19 cellular contexts compared by ENCODE assay signal in genomic region chr3:31055757-31056156, GRCh38.
DNase-seq lines count a peak whose midpoint lies in the region; ATAC-seq and TF ChIP-seq lines count a peak whose summit lies in the region.
"Had no signal": no experiment of that assay in that cellular context is flagged by ENCODE, and none has a peak within 500 bp of the region (broad histone marks: within the 10 kb centered on the region; RNA-seq: fewer than 3 reads in every experiment).

No MANE protein-coding gene starts in this region.

- no peak overlapping the region for H3K18ac ChIP-seq in trophoblast cell (ENCODE audit: low read length)

- H4K8ac ChIP-seq in trophoblast cell (ENCODE audit: low read depth, low read length) = no peak overlapping the region

- H3K4ac ChIP-seq in trophoblast cell (ENCODE audit: low read depth, low read length) = no peak overlapping the region

- POLR2A ChIA-PET in WTC11 (lab: Charles Lee) = no interaction called here

- H2AFZ ChIP-seq in DND-41 (ENCODE audit: low read depth, low read length) (no peak overlapping the region), trophoblast cell (ENCODE audit: insufficient read depth, low read length, poor library complexity) (no peak overlapping the region)
- H2AFZ ChIP-seq: GM23248 had no signal

- no peak overlapping the region for H4K12ac ChIP-seq in trophoblast cell (ENCODE audit: low read depth, low read length)

- peaks cover 32% of the 10 kb centered on the region for H3K9me3 ChIP-seq in DND-41 (ENCODE audit: insufficient read depth, low read length, severe bottlenecking)
- no peaks in the 10 kb centered on the region for H3K9me3 ChIP-seq in trophoblast cell (ENCODE audit: insufficient read depth, low read depth, low read length)
- peaks cover 2 to 17% (median 4%) of the 10 kb centered on the region in 3 donors for H3K9me3 ChIP-seq in tibial artery

- no peak for TF ChIP-seq POLR2A in NB4 (IDR thresholded peaks at IDR 0.05; ENCODE audit: extremely low read depth, insufficient read length)

- H3K27ac Mint-ChIP-seq in WTC11 = no peak overlapping the region
- no peak overlapping the region for H3K27ac Mint-ChIP-seq in CD14-positive monocyte
- H3K27ac Mint-ChIP-seq: B cell; CD4-positive, alpha-beta T cell; CD8-positive, alpha-beta memory T cell; H9 had no signal

- peaks cover 12% of the 10 kb centered on the region for H3K4me1 Mint-ChIP-seq in WTC11
- peaks cover 2% of the 10 kb centered on the region for H3K4me1 Mint-ChIP-seq in CD14-positive monocyte
- H3K4me1 Mint-ChIP-seq: B cell; CD8-positive, alpha-beta memory T cell had no signal

- H3K79me1 ChIP-seq in trophoblast cell (ENCODE audit: low read length) = no peaks in the 10 kb centered on the region

- H2BK120ac ChIP-seq in trophoblast cell (ENCODE audit: insufficient read depth, low read length, poor library complexity) = no peak overlapping the region

- H3K9me3 Mint-ChIP-seq in WTC11 = peaks cover 65% of the 10 kb centered on the region
- H3K9me3 Mint-ChIP-seq in CD14-positive monocyte = peaks cover 2 to 18% (median 11%) of the 10 kb centered on the region in 7 donors

- H2BK12ac ChIP-seq in trophoblast cell (ENCODE audit: low read length) = no peak overlapping the region

- H3K27me3 ChIP-seq in DND-41 (ENCODE audit: insufficient read depth, low read length, poor library complexity) (no peaks in the 10 kb centered on the region), trophoblast cell (ENCODE audit: insufficient read depth, low read length) (no peaks in the 10 kb centered on the region), tibial artery (no peaks in the 10 kb centered on the region)
- H3K27me3 ChIP-seq: BLaER1 had no signal

- no peak overlapping the region for H2BK5ac ChIP-seq in trophoblast cell (ENCODE audit: low read depth, low read length, poor library complexity)

- WGBS in trophoblast cell (ENCODE audit: extremely low coverage, insufficient coverage, insufficient read length) = no CpG with 5 or more reads among the region's 2 CpGs

- no peak overlapping the region for H3K4me3 Mint-ChIP-seq in WTC11
- no peak overlapping the region for H3K4me3 Mint-ChIP-seq in CD14-positive monocyte
- H3K4me3 Mint-ChIP-seq: B cell; CD4-positive, alpha-beta T cell; CD8-positive, alpha-beta memory T cell; H9 had no signal

- intact Hi-C loops in tibial artery (cut with DNase I; ENCODE audit: low total_unique reads) (no loop called here), CD14-positive monocyte (cut with micrococcal nuclease) (no loop called here)

- H3K36me3 ChIP-seq in DND-41 (ENCODE audit: insufficient read depth, low read length) (no peaks in the 10 kb centered on the region), trophoblast cell (ENCODE audit: control insufficient read depth in 1 of 2, insufficient read depth in 2 of 2, low read length in 2 of 2) (peaks cover 0 to 2% of the 10 kb centered on the region in 2 experiments), tibial artery (no peaks in the 10 kb centered on the region)
- H3K36me3 ChIP-seq: BLaER1 had no signal

- H3K9ac ChIP-seq in DND-41 (ENCODE audit: low read depth, low read length) (no peak overlapping the region), trophoblast cell (ENCODE audit: low read length) (no peak overlapping the region)
- H3K9ac ChIP-seq: BLaER1, GM23248 had no signal

- H3K4me3 ChIP-seq in DND-41 (ENCODE audit: low read depth in 1 of 2, low read length in 2 of 2) = no peak overlapping the region
- H3K4me3 ChIP-seq in NB4 (ENCODE audit: low read depth, low read length) = no peak overlapping the region
- H3K4me3 ChIP-seq in trophoblast cell (ENCODE audit: low read depth, low read length) = no peak overlapping the region
- H3K4me3 ChIP-seq in tibial artery = no peak overlapping the region
- H3K4me3 ChIP-seq: BLaER1, GM23248 had no signal

- H3K79me2 ChIP-seq in DND-41 (ENCODE audit: insufficient read depth, low read length) = no peaks in the 10 kb centered on the region
- no peaks in the 10 kb centered on the region for H3K79me2 ChIP-seq in trophoblast cell (ENCODE audit: control insufficient read depth, insufficient read depth, low read length, poor library complexity)

- H3K4me1 ChIP-seq in DND-41 (ENCODE audit: insufficient read depth, low read length) (peaks cover 58% of the 10 kb centered on the region), trophoblast cell (ENCODE audit: control insufficient read depth in 1 of 2, insufficient read depth in 2 of 2, low read length in 2 of 2) (peaks cover 2% of the 10 kb centered on the region in 2 experiments), tibial artery (no peaks in the 10 kb centered on the region)
- H3K4me1 ChIP-seq: BLaER1 had no signal

- H3K27ac ChIP-seq in DND-41 (ENCODE audit: low read length) = peak overlapping the region; percentile 81
- no peak overlapping the region for H3K27ac ChIP-seq in trophoblast cell (ENCODE audit: low read depth, low read length)
- H3K27ac ChIP-seq in tibial artery = no peak overlapping the region
- H3K27ac ChIP-seq: 22Rv1, BLaER1, C4-2B, GM23248 had no signal

- TF ChIP-seq CTCF in DND-41 (IDR thresholded peaks at IDR 0.05; ENCODE audit: borderline replicate concordance, extremely low read depth, low read length, poor library complexity, severe bottlenecking) (peak; percentile 59), NB4 (IDR thresholded peaks at IDR 0.05; ENCODE audit: low read depth, low read length) (no peak), tibial artery (IDR thresholded peaks at IDR 0.05) (no peak), WTC11 (IDR thresholded peaks at IDR 0.05) (no peak), CD14-positive monocyte (IDR thresholded peaks at IDR 0.05) (no peak)

- H3K23ac ChIP-seq in trophoblast cell (ENCODE audit: low read length) = no peak overlapping the region

- H3K36me3 Mint-ChIP-seq in WTC11 (peaks cover 53% of the 10 kb centered on the region), CD14-positive monocyte (peaks cover 0 to 3% of the 10 kb centered on the region in 2 donors)

- H2AK5ac ChIP-seq in trophoblast cell (ENCODE audit: low read length) = no peak overlapping the region

- no peak overlapping the region for H3K4me2 ChIP-seq in DND-41 (ENCODE audit: insufficient read depth, low read length)
- no peak overlapping the region for H3K4me2 ChIP-seq in trophoblast cell (ENCODE audit: low read length)
- H3K4me2 ChIP-seq: BLaER1 had no signal

- peak; percentile 90 for ATAC-seq in DND-41 (ENCODE audit: insufficient read depth, low read depth)
- ATAC-seq in WTC11 = no peak
- ATAC-seq: HCT116 had no signal

- DNase-seq in DND-41 (peak; percentile 84), NB4 (ENCODE audit: low read depth) (peak; percentile 4), RPMI7951 (ENCODE audit: low read depth) (peak; percentile 59), trophoblast cell (peak; percentile 58 to 83), tibial artery (no peak), WTC11 (ENCODE audit: low spot score) (no peak), CD14-positive monocyte (ENCODE audit: low spot score) (no peak)
- DNase-seq: CD4-positive, alpha-beta T cell; CD8-positive, alpha-beta memory T cell; DMS 273 treated with DMSO at 0.1 percent for 48 hours; DMS53; DMS79 treated with DMSO at 0.1 percent for 48 hours; GM23248; H9 had no signal

- H3K14ac ChIP-seq in trophoblast cell (ENCODE audit: low read length) = no peak overlapping the region

- CTCF ChIA-PET in WTC11 (lab: Charles Lee) = no interaction called here

- H3K27me3 Mint-ChIP-seq in WTC11 (ENCODE audit: low read depth) (no peaks in the 10 kb centered on the region), CD14-positive monocyte (ENCODE audit: low read depth in 3 of 3) (peaks cover 0 to 1% (median 0%) of the 10 kb centered on the region in 3 donors)
- H3K27me3 Mint-ChIP-seq: CD4-positive, alpha-beta T cell had no signal

- no peaks in the 10 kb centered on the region for H4K20me1 ChIP-seq in DND-41 (ENCODE audit: insufficient read depth, low read length)
- H4K20me1 ChIP-seq: BLaER1 had no signal

- H4K91ac ChIP-seq in trophoblast cell (ENCODE audit: low read depth, low read length) = no peak overlapping the region

TF ChIP-seq in WTC11, 78 proteins besides CTCF, POLR2A, EP300 and RAD21 (continues in another document):
- TF ChIP-seq RORB (CRISPR knock-in tag; IDR thresholded peaks at IDR 0.05) = no peak
- TF ChIP-seq FOXP1 (CRISPR knock-in tag; IDR thresholded peaks at IDR 0.05; ENCODE audit: borderline replicate concordance) = no peak
- TF ChIP-seq HMGA2 (CRISPR knock-in tag; IDR thresholded peaks at IDR 0.05) = no peak
- TF ChIP-seq RELA (CRISPR knock-in tag; IDR thresholded peaks at IDR 0.05; ENCODE audit: borderline replicate concordance) = no peak
- TF ChIP-seq PRRX2 (CRISPR knock-in tag; IDR thresholded peaks at IDR 0.05) = no peak
- no peak for TF ChIP-seq NR1H2 (CRISPR knock-in tag; IDR thresholded peaks at IDR 0.05)
- TF ChIP-seq SP1 (CRISPR knock-in tag; conservative IDR thresholded peaks at IDR 0.05) = no peak
- no peak for TF ChIP-seq ZBTB21 (CRISPR knock-in tag; IDR thresholded peaks at IDR 0.05; ENCODE audit: borderline replicate concordance)
- no peak for TF ChIP-seq IRF1 (CRISPR knock-in tag; IDR thresholded peaks at IDR 0.05)
- no peak for TF ChIP-seq MAX (CRISPR knock-in tag; IDR thresholded peaks at IDR 0.05)
- TF ChIP-seq ZNF425 (CRISPR knock-in tag; conservative IDR thresholded peaks at IDR 0.05) = no peak

Comparison
In these comparisons a context has a peak if more than half of its experiments do, and no peak if none do; other contexts are left out.
1. DNase-seq: peak in DND-41 (single experiment), NB4 (single experiment), RPMI7951 (single experiment) and trophoblast cell (2 of 2); none in tibial artery (0 of 2), WTC11 (single experiment) and CD14-positive monocyte (single experiment).